In the genomic region with DNA sequence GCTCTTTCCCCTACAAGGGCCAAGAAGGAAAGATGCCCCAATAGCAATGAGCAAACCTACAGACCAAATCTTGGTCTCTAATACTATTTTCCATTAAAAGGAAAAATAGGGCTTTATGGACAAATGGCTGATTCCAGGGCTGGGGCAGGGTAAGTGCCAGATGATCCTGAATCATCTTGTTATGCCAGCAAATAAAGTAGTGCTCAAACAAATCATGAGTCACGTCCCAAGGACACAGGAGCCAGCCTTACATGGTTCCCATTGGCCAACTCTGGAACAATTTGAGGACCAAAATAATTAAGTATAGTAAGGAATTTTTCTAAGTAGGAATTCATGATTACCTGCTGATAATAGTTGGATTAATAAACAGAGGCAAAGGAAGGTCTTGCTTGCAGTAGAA, we compare ENCODE assay signal across 38 cellular contexts. TPM values are rescaled to one million over a fixed set of nuclear protein-coding genes. Genes with fewer than 3 reads are reported as not detected.
DNase-seq lines count a peak whose midpoint lies in the region; ATAC-seq, FAIRE-seq and TF ChIP-seq lines count a peak whose summit lies in the region.
"Had no signal": no experiment of that assay in that cellular context is flagged by ENCODE, and none has a peak within 500 bp of the region (broad histone marks: within the 10 kb centered on the region; RNA-seq: fewer than 3 reads in every experiment).

No MANE protein-coding gene starts in this region.

- in situ Hi-C loops in HepG2 (cut with HindIII; ENCODE audit: extremely low pct_ligation_motif_present, low pct_unique_long_range_greater_than_20kb), result no loop called here

- H3K9me3 ChIP-seq in adrenal gland (replicated peaks in 1 of 3) (no peaks in the 10 kb centered on the region), HepG2 (ENCODE audit: low read length) (no peaks in the 10 kb centered on the region)
- H3K9me3 ChIP-seq: BLaER1 treated with 17β-estradiol and CSF1 and Interleukin-3, amounts not matched to agents 10 nM and 100 nM; heart right ventricle; suprapubic skin; upper lobe of left lung had no signal

- TF ChIP-seq CTCF in adrenal gland (IDR thresholded peaks at IDR 0.05), result no peak
- TF ChIP-seq CTCF in HepG2 (CRISPR knock-in tag; IDR thresholded peaks at IDR 0.05), result no peak
- TF ChIP-seq CTCF in glutamatergic neuron (IDR thresholded peaks at IDR 0.05; ENCODE audit: partially characterized antibody, unreplicated experiment), result no peak

- H4K20me1 ChIP-seq in HepG2 (ENCODE audit: insufficient read depth, low read length), result no peaks in the 10 kb centered on the region
- H4K20me1 ChIP-seq: BLaER1 treated with 17β-estradiol and CSF1 and Interleukin-3, amounts not matched to agents 10 nM and 100 nM had no signal

- H3K36me3 ChIP-seq in adrenal gland (replicated peaks in 1 of 2), result no peaks in the 10 kb centered on the region
- no peaks in the 10 kb centered on the region for H3K36me3 ChIP-seq in HepG2 (replicated peaks in 1 of 2; ENCODE audit: control insufficient read depth in 1 of 2, insufficient read depth in 2 of 2, low read length in 2 of 2)
- H3K36me3 ChIP-seq: BLaER1 treated with 17β-estradiol and CSF1 and Interleukin-3, amounts not matched to agents 10 nM and 100 nM; heart right ventricle; suprapubic skin; upper lobe of left lung had no signal

- POLR2A ChIA-PET in HepG2 (lab: Yijun Ruan, JAX), result no interaction called here

- no peak overlapping the region for H3K4me3 ChIP-seq in adrenal gland
- no peak overlapping the region for H3K4me3 ChIP-seq in HepG2 (replicated peaks in 1 of 3; ENCODE audit: insufficient read depth in 1 of 3, low read depth in 2 of 3, low read length in 3 of 3)
- H3K4me3 ChIP-seq: BLaER1 treated with 17β-estradiol and CSF1 and Interleukin-3, amounts not matched to agents 10 nM and 100 nM; coronary artery; heart right ventricle; SK-N-MC; skin epidermis; suprapubic skin; upper lobe of left lung had no signal

- H3K27ac Mint-ChIP-seq in glutamatergic neuron (ENCODE audit: unreplicated experiment), result no peak overlapping the region
- H3K27ac Mint-ChIP-seq: activated CD4-positive, alpha-beta T cell treated with anti-CD3 and anti-CD28 coated beads, Interleukin-2, amount 10 ng/mL, durations not matched to agents 24 days and 14 days; activated naive CD8-positive, alpha-beta T cell treated with anti-CD3 and anti-CD28 coated beads for 36 hours; nephron; stimulated activated naive B cell treated with anti-CD40 and anti-IgM and Interleukin-4, amounts not matched to agents 10 μg/mL and 1 μg/mL and 100 μg/mL, for 72 hours; WTC11 had no signal

- CTCF ChIA-PET in HepG2 (lab: Yijun Ruan, JAX; ENCODE audit: low intra/inter-chr PET ratio, low total read pairs), result no interaction called here

- BruUV-seq in HepG2 (replicated peaks; lab: Mats Ljungman, UMichigan), result no TSS peak

- no peak for FAIRE-seq in HepG2 (lab: Jason Lieb, UNC)

- 15 to 39% (median 28%) methylated on average over 1 of the region's 1 CpG for WGBS in adrenal gland, 4 donors
- 0% methylated on average over 1 of the region's 1 CpG for WGBS in HepG2 (ENCODE audit: low lambda C conversion rate)

- H3K4me1 Mint-ChIP-seq in glutamatergic neuron (ENCODE audit: low read depth, unreplicated experiment), result no peaks in the 10 kb centered on the region
- H3K4me1 Mint-ChIP-seq: activated CD4-positive, alpha-beta T cell treated with anti-CD3 and anti-CD28 coated beads, Interleukin-2, amount 10 ng/mL, durations not matched to agents 24 days and 14 days; activated naive CD8-positive, alpha-beta T cell treated with anti-CD3 and anti-CD28 coated beads for 36 hours; nephron; stimulated activated naive B cell treated with anti-CD40 and anti-IgM and Interleukin-4, amounts not matched to agents 10 μg/mL and 1 μg/mL and 100 μg/mL, for 72 hours; WTC11 had no signal

- no peak overlapping the region for H3K4me2 ChIP-seq in HepG2 (ENCODE audit: low read depth, low read length)
- H3K4me2 ChIP-seq: BLaER1 treated with 17β-estradiol and CSF1 and Interleukin-3, amounts not matched to agents 10 nM and 100 nM had no signal

- H3K9me3 Mint-ChIP-seq in glutamatergic neuron (ENCODE audit: unreplicated experiment), result no peaks in the 10 kb centered on the region
- H3K9me3 Mint-ChIP-seq: activated CD4-positive, alpha-beta T cell treated with anti-CD3 and anti-CD28 coated beads, Interleukin-2, amount 10 ng/mL, durations not matched to agents 24 days and 14 days; activated naive CD8-positive, alpha-beta T cell treated with anti-CD3 and anti-CD28 coated beads for 36 hours; nephron; stimulated activated naive B cell treated with anti-CD40 and anti-IgM and Interleukin-4, amounts not matched to agents 10 μg/mL and 1 μg/mL and 100 μg/mL, for 72 hours; WTC11 had no signal

- H2AFZ ChIP-seq in HepG2 (ENCODE audit: low read length), result no peak overlapping the region

- ATAC-seq in HepG2 (peak; percentile 50; the same call in 2 of the 3 replicates), GM18868 (IDR thresholded peaks at IDR 0.05; ENCODE audit: unreplicated experiment) (no peak), GM19452 (IDR thresholded peaks at IDR 0.05; ENCODE audit: unreplicated experiment) (no peak)
- ATAC-seq: esophagus mucosa; heart right ventricle; stimulated activated naive B cell treated with anti-CD40 and anti-IgM and Interleukin-4, amounts not matched to agents 10 μg/mL and 1 μg/mL and 100 μg/mL, for 72 hours; WTC11 had no signal

- intact Hi-C loops in adrenal gland (cut with DNase I), result no loop called here
- intact Hi-C loops in HepG2 (cut with micrococcal nuclease; ENCODE audit: unreplicated experiment), result no loop called here

- TF ChIP-seq POLR2A in adrenal gland (IDR thresholded peaks at IDR 0.05) (no peak), HepG2 (IDR thresholded peaks at IDR 0.05; ENCODE audit: insufficient read depth in 1 of 2, low read depth in 2 of 2, low read length in 2 of 2) (no peak)

- H3K27me3 Mint-ChIP-seq in glutamatergic neuron (ENCODE audit: unreplicated experiment), result no peaks in the 10 kb centered on the region

- no peaks in the 10 kb centered on the region for H3K79me2 ChIP-seq in HepG2 (ENCODE audit: insufficient read depth, low read length)

- DNase-seq in Daoy (ENCODE audit: low read depth), result peak; percentile 29
- peak; percentile 6 for DNase-seq in HK-2 (ENCODE audit: unreplicated experiment)
- peak; percentile 32 to 73 (median 64) for DNase-seq in adrenal gland
- DNase-seq in HepG2 (ENCODE audit: low spot score), result peak; percentile 17
- no peak for DNase-seq in hypothalamus (lab: John Stamatoyannopoulos, UW)
- no peak for DNase-seq in glutamatergic neuron
- DNase-seq: activated CD4-positive, alpha-beta T cell treated with anti-CD3 and anti-CD28 coated beads, Interleukin-2, amount 10 ng/mL, durations not matched to agents 24 days and 14 days; activated effector memory CD4-positive, alpha-beta T cell treated with Interleukin-2 at 50 U/mL for 16 hours; activated naive CD8-positive, alpha-beta T cell treated with anti-CD3 and anti-CD28 coated beads for 36 hours; activated T-cell treated with anti-CD3 and anti-CD28 coated beads, Interleukin-2, amount 50 U/mL, for 1 hour; aorta; DMS79 treated with DMSO at 0.1 percent for 48 hours; effector memory CD4-positive, alpha-beta T cell; foreskin melanocyte; H7; heart right ventricle; Karpas-422; kidney glomerular epithelial cell; NCI-H146; NCI-H2171; NCI-H510A; stimulated activated naive B cell treated with anti-CD40 and anti-IgM and Interleukin-4, amounts not matched to agents 10 μg/mL and 1 μg/mL and 100 μg/mL, for 72 hours; upper lobe of left lung had no signal

- no peaks in the 10 kb centered on the region for H3K36me3 Mint-ChIP-seq in glutamatergic neuron (ENCODE audit: unreplicated experiment)
- H3K36me3 Mint-ChIP-seq: activated naive CD8-positive, alpha-beta T cell treated with anti-CD3 and anti-CD28 coated beads for 36 hours; stimulated activated naive B cell treated with anti-CD40 and anti-IgM and Interleukin-4, amounts not matched to agents 10 μg/mL and 1 μg/mL and 100 μg/mL, for 72 hours; WTC11 had no signal

- H3K4me1 ChIP-seq in adrenal gland (replicated peaks in 1 of 2) (no peaks in the 10 kb centered on the region), HepG2 (ENCODE audit: insufficient read depth, low read length) (no peaks in the 10 kb centered on the region)
- H3K4me1 ChIP-seq: BLaER1 treated with 17β-estradiol and CSF1 and Interleukin-3, amounts not matched to agents 10 nM and 100 nM; heart right ventricle; suprapubic skin; upper lobe of left lung had no signal

- no peak overlapping the region for H3K27ac ChIP-seq in adrenal gland
- H3K27ac ChIP-seq in HepG2 (ENCODE audit: extremely low read length, insufficient read depth, low read length), result no peak overlapping the region
- H3K27ac ChIP-seq: BLaER1 treated with 17β-estradiol and CSF1 and Interleukin-3, amounts not matched to agents 10 nM and 100 nM; coronary artery; heart right ventricle; SK-N-MC; skin epidermis; suprapubic skin; upper lobe of left lung had no signal

- TF ChIP-seq RAD21 in HepG2 (CRISPR knock-in tag; IDR thresholded peaks at IDR 0.05), result no peak

- H3K4me3 Mint-ChIP-seq in glutamatergic neuron (ENCODE audit: unreplicated experiment), result no peak overlapping the region
- H3K4me3 Mint-ChIP-seq: activated CD4-positive, alpha-beta T cell treated with anti-CD3 and anti-CD28 coated beads, Interleukin-2, amount 10 ng/mL, durations not matched to agents 24 days and 14 days; activated naive CD8-positive, alpha-beta T cell treated with anti-CD3 and anti-CD28 coated beads for 36 hours; nephron; stimulated activated naive B cell treated with anti-CD40 and anti-IgM and Interleukin-4, amounts not matched to agents 10 μg/mL and 1 μg/mL and 100 μg/mL, for 72 hours; WTC11 had no signal

- H3K27me3 ChIP-seq in adrenal gland, result no peaks in the 10 kb centered on the region
- 0 out of 5 replicates have a peak, but pooled peaks cover 0 to 6% of the 10 kb centered on the region in 2 experiments for H3K27me3 ChIP-seq in HepG2 (ENCODE audit: control insufficient read depth in 1 of 2, insufficient read depth in 2 of 2, low read length in 2 of 2)
- H3K27me3 ChIP-seq: BLaER1 treated with 17β-estradiol and CSF1 and Interleukin-3, amounts not matched to agents 10 nM and 100 nM; suprapubic skin; upper lobe of left lung had no signal

- TF ChIP-seq EP300 in HepG2 (IDR thresholded peaks at IDR 0.05; ENCODE audit: low read depth in 2 of 2, low read length in 2 of 2), result no peak
- no peak for TF ChIP-seq EP300 in HepG2 (CRISPR knock-in tag; IDR thresholded peaks at IDR 0.05; ENCODE audit: borderline replicate concordance)

- no peak overlapping the region for H3K9ac ChIP-seq in HepG2 (ENCODE audit: insufficient read depth, low read depth, low read length)
- H3K9ac ChIP-seq: BLaER1 treated with 17β-estradiol and CSF1 and Interleukin-3, amounts not matched to agents 10 nM and 100 nM had no signal

RNA-seq across cellular contexts. Expression of gene NKX2-4, which starts 53.2 kb away (rescaled TPM):
- 3.8 and 7.3 TPM in 2 replicates for total RNA-seq in Daoy (2014; rRNA removed; shearing (Covaris generic))
- total RNA-seq in adrenal gland (under 1 TPM in 1 of 8 donors, not detected in 7; 0.14 TPM), HepG2 (2016; rRNA removed; fragmentation: Illumina TruSeq; extraction: Trizol) (not detected in 2 replicates), glutamatergic neuron (ENCODE audit: unreplicated experiment) (not detected)
- polyA plus RNA-seq in adrenal gland (not detected), HepG2 (2011; rRNA removed) (not detected in 2 replicates)
- not detected in 2 replicates for total RNA-seq in HepG2 (2016; cell fraction: cytosol; rRNA removed; fragmentation: Illumina TruSeq; extraction: Trizol; ENCODE audit: low read depth)
- not detected in 2 replicates for total RNA-seq in HepG2 (2016; cell fraction: insoluble cytoplasmic fraction; rRNA removed; fragmentation: Illumina TruSeq; extraction: Trizol)
- total RNA-seq in HepG2 (2016; cell fraction: membrane; rRNA removed; fragmentation: Illumina TruSeq; extraction: Trizol), result not detected in 2 replicates
- not detected in 2 replicates for total RNA-seq in HepG2 (2016; cell fraction: nucleus; rRNA removed; fragmentation: Illumina TruSeq; extraction: Trizol)
- not detected in 2 replicates for polyA plus RNA-seq in HepG2 (2011; cell fraction: cytosol; rRNA removed)
- polyA plus RNA-seq in HepG2 (2011; cell fraction: nucleus; rRNA removed), result not detected in 2 replicates
- not detected in 2 replicates for polyA plus RNA-seq in HepG2 (2012)
- polyA plus RNA-seq in HepG2 (2016; cell fraction: cytosol; fragmentation: Illumina TruSeq; extraction: Trizol; ENCODE audit: low read depth), result not detected in 2 replicates
- not detected in 2 replicates for polyA plus RNA-seq in HepG2 (2016; cell fraction: insoluble cytoplasmic fraction; fragmentation: Illumina TruSeq; extraction: Trizol; ENCODE audit: low read depth)
- polyA plus RNA-seq in HepG2 (2016; cell fraction: membrane; fragmentation: Illumina TruSeq; extraction: Trizol; ENCODE audit: low read depth), result not detected in 2 replicates
- not detected in 2 replicates for polyA plus RNA-seq in HepG2 (2016; cell fraction: nucleus; fragmentation: Illumina TruSeq; extraction: Trizol; ENCODE audit: insufficient read depth, low read depth)
- not detected in 2 replicates for polyA minus RNA-seq in HepG2 (2011; rRNA and poly(A)+ RNA removed; ENCODE audit: low replicate concordance)
- not detected in 2 replicates for polyA minus RNA-seq in HepG2 (2011; cell fraction: cytosol; rRNA and poly(A)+ RNA removed)
- not detected in 2 replicates for polyA minus RNA-seq in HepG2 (2011; cell fraction: nucleus; rRNA and poly(A)+ RNA removed)
- total RNA-seq: activated CD4-positive, alpha-beta T cell treated with anti-CD3 and anti-CD28 coated beads, Interleukin-2, amount 10 ng/mL, durations not matched to agents 24 days and 14 days; activated naive CD8-positive, alpha-beta T cell treated with anti-CD3 and anti-CD28 coated beads for 36 hours; aorta; cardiac septum; esophagus mucosa; H7; heart right ventricle; lung microvascular endothelial cell; mucosa of gallbladder; omental fat pad; suprapubic skin; T-helper 1 cell treated with Interleukin-12 subunit alpha and Interleukin-12 subunit beta and Interleukin-4 antibody, amounts not matched to agents 30 ng/mL and 1 ng/mL, for 36 hours; upper lobe of left lung had no signal
- polyA plus RNA-seq: aorta, heart right ventricle had no signal

Comparison
In these comparisons a context has a peak if more than half of its experiments do, and no peak if none do; other contexts are left out.
1. DNase-seq: peak in Daoy (single experiment), HK-2 (single experiment), adrenal gland (7 of 7) and HepG2 (single experiment); none in hypothalamus (0 of 51) and glutamatergic neuron (single experiment).